Comparison of ENCODE assay signal across 12 cellular contexts in genomic region chr13:99063952-99064351, GRCh38.
DNase-seq lines count a peak whose midpoint lies in the region; ATAC-seq lines count a peak whose summit lies in the region.
"Had no signal": no experiment of that assay in that cellular context is flagged by ENCODE, and none has a peak within 500 bp of the region (broad histone marks: within the 10 kb centered on the region; RNA-seq: fewer than 3 reads in every experiment).

No MANE protein-coding gene starts in this region.

- intact Hi-C loops in activated CD4-positive, alpha-beta T cell treated with anti-CD3 and anti-CD28 coated beads for 36 hours (cut with DNase I, micrococcal nuclease) = no loop called here

- no peaks in the 10 kb centered on the region for H3K27me3 ChIP-seq in rectal smooth muscle tissue (ENCODE audit: control insufficient read depth, insufficient read depth, low read length)
- H3K27me3 ChIP-seq: upper lobe of left lung had no signal

- no peaks in the 10 kb centered on the region for H3K36me3 ChIP-seq in rectal smooth muscle tissue (ENCODE audit: control insufficient read depth, insufficient read depth, low read length)
- H3K36me3 ChIP-seq: upper lobe of left lung had no signal

- CTCF ChIA-PET in activated CD4-positive, alpha-beta T cell treated with anti-CD3 and anti-CD28 coated beads for 36 hours (lab: Charles Lee) = interaction anchor here (0.6 to 1.5 kb wide), 9 partner anchors 8 to 205 kb away, joined by 3 to 8 read pairs (median 4); no protein-coding TSS in a partner anchor

- peak; percentile 51 for ATAC-seq in activated CD4-positive, alpha-beta T cell treated with anti-CD3 and anti-CD28 coated beads for 36 hours
- ATAC-seq in HG02973 (IDR thresholded peaks at IDR 0.05; ENCODE audit: unreplicated experiment) = peak; percentile 65
- no peak for ATAC-seq in activated naive CD8-positive, alpha-beta T cell treated with anti-CD3 and anti-CD28 coated beads, Interleukin-2, amount 10 ng/mL, durations not matched to agents 7 days and 5 days (ENCODE audit: low read depth)
- ATAC-seq: A549 had no signal

- H3K36me3 Mint-ChIP-seq in activated CD4-positive, alpha-beta T cell treated with anti-CD3 and anti-CD28 coated beads for 36 hours (ENCODE audit: low read depth) = peaks cover 17% of the 10 kb centered on the region
- H3K36me3 Mint-ChIP-seq in activated naive CD8-positive, alpha-beta T cell treated with anti-CD3 and anti-CD28 coated beads, Interleukin-2, amount 10 ng/mL, durations not matched to agents 7 days and 5 days = peaks cover 51% of the 10 kb centered on the region

- H3K27me3 Mint-ChIP-seq in activated CD4-positive, alpha-beta T cell treated with anti-CD3 and anti-CD28 coated beads for 36 hours = no peaks in the 10 kb centered on the region
- no peaks in the 10 kb centered on the region for H3K27me3 Mint-ChIP-seq in activated naive CD8-positive, alpha-beta T cell treated with anti-CD3 and anti-CD28 coated beads, Interleukin-2, amount 10 ng/mL, durations not matched to agents 7 days and 5 days

- peaks cover 75% of the 10 kb centered on the region for H3K4me1 Mint-ChIP-seq in activated CD4-positive, alpha-beta T cell treated with anti-CD3 and anti-CD28 coated beads for 36 hours
- peaks cover 54% of the 10 kb centered on the region for H3K4me1 Mint-ChIP-seq in activated naive CD8-positive, alpha-beta T cell treated with anti-CD3 and anti-CD28 coated beads, Interleukin-2, amount 10 ng/mL, durations not matched to agents 7 days and 5 days

- H3K9ac ChIP-seq in rectal smooth muscle tissue (ENCODE audit: low read length) = no peak overlapping the region

- no peaks in the 10 kb centered on the region for H3K9me3 Mint-ChIP-seq in activated CD4-positive, alpha-beta T cell treated with anti-CD3 and anti-CD28 coated beads for 36 hours (ENCODE audit: low read depth)
- H3K9me3 Mint-ChIP-seq in activated naive CD8-positive, alpha-beta T cell treated with anti-CD3 and anti-CD28 coated beads, Interleukin-2, amount 10 ng/mL, durations not matched to agents 7 days and 5 days = peaks cover 3% of the 10 kb centered on the region

- peak overlapping the region; percentile 25 for H3K27ac ChIP-seq in rectal smooth muscle tissue (ENCODE audit: low read depth, low read length)

- POLR2A ChIA-PET in activated CD4-positive, alpha-beta T cell treated with anti-CD3 and anti-CD28 coated beads for 36 hours (lab: Charles Lee) = interaction anchor here (0.9 kb wide), 1 partner anchor 13 kb away, joined by 3 read pairs; no protein-coding TSS in a partner anchor
- POLR2A ChIA-PET in activated naive CD8-positive, alpha-beta T cell treated with anti-CD3 and anti-CD28 coated beads, Interleukin-2, amount 10 ng/mL, durations not matched to agents 7 days and 5 days (lab: Charles Lee) = interaction anchor here (0.6 to 1.4 kb wide), 2 partner anchors 13 to 19 kb away, joined by 3 to 5 read pairs; no protein-coding TSS in a partner anchor

- no peak overlapping the region for H3K4me3 Mint-ChIP-seq in activated CD4-positive, alpha-beta T cell treated with anti-CD3 and anti-CD28 coated beads for 36 hours
- H3K4me3 Mint-ChIP-seq in activated naive CD8-positive, alpha-beta T cell treated with anti-CD3 and anti-CD28 coated beads, Interleukin-2, amount 10 ng/mL, durations not matched to agents 7 days and 5 days = peak overlapping the region; percentile 68

- DNase-seq in activated CD4-positive, alpha-beta T cell treated with anti-CD3 and anti-CD28 coated beads for 36 hours = no peak
- no peak for DNase-seq in activated CD4-positive, alpha-beta T cell treated with anti-CD3 and anti-CD28 coated beads for 4 hours
- DNase-seq in activated naive CD8-positive, alpha-beta T cell treated with anti-CD3 and anti-CD28 coated beads, Interleukin-2, amount 10 ng/mL, durations not matched to agents 7 days and 5 days = no peak
- DNase-seq in NCI-H2196 treated with DMSO at 0.1 percent for 48 hours (lab: John Stamatoyannopoulos, UW; ENCODE audit: unreplicated experiment) = no peak
- no peak for DNase-seq in HT-29 (ENCODE audit: low spot score)
- DNase-seq in NCI-H2227 (lab: John Stamatoyannopoulos, UW; ENCODE audit: unreplicated experiment) = no peak
- DNase-seq: activated naive CD4-positive, alpha-beta T cell treated with Interleukin-2 at 50 U/mL for 16 hours; NK-92 treated with Interleukin-12 subunit alpha and Interleukin-12 subunit beta, amount 100 ng/mL, for 24 hours; upper lobe of left lung had no signal

- peak overlapping the region; percentile 71 for H3K27ac Mint-ChIP-seq in activated CD4-positive, alpha-beta T cell treated with anti-CD3 and anti-CD28 coated beads for 36 hours
- peak overlapping the region; percentile 79 for H3K27ac Mint-ChIP-seq in activated naive CD8-positive, alpha-beta T cell treated with anti-CD3 and anti-CD28 coated beads, Interleukin-2, amount 10 ng/mL, durations not matched to agents 7 days and 5 days

- H3K4me3 ChIP-seq in rectal smooth muscle tissue (ENCODE audit: low read length) = no peak overlapping the region
- H3K4me3 ChIP-seq: A549, upper lobe of left lung had no signal

- peaks cover 54% of the 10 kb centered on the region for H3K4me1 ChIP-seq in rectal smooth muscle tissue (ENCODE audit: control insufficient read depth, insufficient read depth, low read length)
